Comparison of ENCODE assay signal across 15 cellular contexts in genomic region chr2:133130548-133131246, GRCh38.
DNase-seq lines count a peak whose midpoint lies in the region; TF ChIP-seq lines count a peak whose summit lies in the region.
"Had no signal": no experiment of that assay in that cellular context is flagged by ENCODE, and none has a peak within 500 bp of the region (broad histone marks: within the 10 kb centered on the region; RNA-seq: fewer than 3 reads in every experiment).

No MANE protein-coding gene starts in this region.

- no peak overlapping the region for H3K9ac ChIP-seq in adipocyte (ENCODE audit: low read length)
- H3K9ac ChIP-seq in MM.1S (ENCODE audit: low read length): no peak overlapping the region

- H3K4me3 ChIP-seq in adipocyte (ENCODE audit: low read length): no peak overlapping the region
- no peak overlapping the region for H3K4me3 ChIP-seq in osteoblast (ENCODE audit: insufficient read depth, low read length)
- no peak overlapping the region for H3K4me3 ChIP-seq in MM.1S (ENCODE audit: low read length)
- H3K4me3 ChIP-seq: hepatocyte, right atrium auricular region, uterus had no signal

- TF ChIP-seq CTCF in osteoblast (IDR thresholded peaks at IDR 0.05; ENCODE audit: extremely low read depth, low read depth, low read length) (no peak), MM.1S (IDR thresholded peaks at IDR 0.05; ENCODE audit: low read length) (no peak)

- no peaks in the 10 kb centered on the region for H3K9me2 ChIP-seq in MM.1S (replicated peaks; ENCODE audit: insufficient read depth, low read length)

- no peaks in the 10 kb centered on the region for H3K79me2 ChIP-seq in osteoblast (ENCODE audit: insufficient read depth, low read length)
- H3K79me2 ChIP-seq in MM.1S (ENCODE audit: low read length): no peaks in the 10 kb centered on the region
- H3K79me2 ChIP-seq: hepatocyte had no signal

- H4K20me1 ChIP-seq in osteoblast (ENCODE audit: insufficient read depth, low read length): no peaks in the 10 kb centered on the region
- no peaks in the 10 kb centered on the region for H4K20me1 ChIP-seq in MM.1S (ENCODE audit: insufficient read depth, low read length)

- H3K36me3 ChIP-seq in adipocyte (ENCODE audit: control insufficient read depth, insufficient read depth, low read length, severe bottlenecking) (no peaks in the 10 kb centered on the region), osteoblast (ENCODE audit: insufficient read depth, low read length) (no peaks in the 10 kb centered on the region), MM.1S (replicated peaks; ENCODE audit: insufficient read depth, low read length) (no peaks in the 10 kb centered on the region)
- H3K36me3 ChIP-seq: right atrium auricular region, uterus had no signal

- DNase-seq in GM04503 (ENCODE audit: low read depth) (peak; percentile 7), KBM-7 (peak; percentile 13), adipocyte (ENCODE audit: low read depth) (peak; percentile 17), osteoblast (ENCODE audit: insufficient read length, low spot score, missing footprints) (peak; percentile 52), GM19238 (ENCODE audit: insufficient read length, low spot score) (no peak), MM.1S (no peak)
- DNase-seq in activated CD4-positive, CD25-positive, alpha-beta regulatory T cell treated with anti-CD3 and anti-CD28 coated beads, Interleukin-2, amount 50 U/mL, for 72 hours: no peak
- DNase-seq: activated CD4-positive, CD25-positive, alpha-beta regulatory T cell; activated CD8-positive, alpha-beta memory T cell treated with anti-CD3 and anti-CD28 coated beads, Interleukin-2, amount 50 U/mL, for 4 hours; CD4-positive, alpha-beta memory T cell; cerebellar nuclear complex; NCI-H2171; uterus had no signal

- H3K9me3 ChIP-seq in adipocyte (ENCODE audit: control insufficient read depth, low read length) (no peaks in the 10 kb centered on the region), osteoblast (ENCODE audit: low read depth, low read length) (no peaks in the 10 kb centered on the region), MM.1S (replicated peaks; ENCODE audit: insufficient read depth, low read length) (no peaks in the 10 kb centered on the region)
- H3K9me3 ChIP-seq: right atrium auricular region, uterus had no signal

- H3K4me2 ChIP-seq in osteoblast (ENCODE audit: insufficient read depth, low read length) (no peak overlapping the region), MM.1S (ENCODE audit: low read depth, low read length) (no peak overlapping the region)
- H3K4me2 ChIP-seq: hepatocyte had no signal

- no peaks in the 10 kb centered on the region for H3F3A ChIP-seq in MM.1S (ENCODE audit: insufficient read depth, low read length)

- H3K27ac ChIP-seq in osteoblast (ENCODE audit: low read depth, low read length): no peak overlapping the region
- no peak overlapping the region for H3K27ac ChIP-seq in MM.1S (ENCODE audit: low read length)
- H3K27ac ChIP-seq: hepatocyte, right atrium auricular region, uterus had no signal

- in situ Hi-C loops in KBM-7 (cut with MboI; ENCODE audit: low pct_unique_long_range_greater_than_20kb, low sequenced_read_pairs): no loop called here

- H3K4me1 ChIP-seq in adipocyte (ENCODE audit: control insufficient read depth, insufficient read depth, low read length) (no peaks in the 10 kb centered on the region), osteoblast (ENCODE audit: insufficient read depth, low read length) (peaks cover 5% of the 10 kb centered on the region), MM.1S (ENCODE audit: low read length) (no peaks in the 10 kb centered on the region)
- H3K4me1 ChIP-seq: right atrium auricular region, uterus had no signal

- H2AFZ ChIP-seq in osteoblast (ENCODE audit: low read length) (peak overlapping the region; percentile 29), MM.1S (ENCODE audit: low read length) (no peak overlapping the region)
- H2AFZ ChIP-seq: hepatocyte had no signal

- H3K27me3 ChIP-seq in adipocyte (replicated peaks; ENCODE audit: control insufficient read depth, insufficient read depth, low read length) (no peaks in the 10 kb centered on the region), osteoblast (ENCODE audit: insufficient read depth, low read length) (no peaks in the 10 kb centered on the region), MM.1S (replicated peaks; ENCODE audit: insufficient read depth, low read length) (no peaks in the 10 kb centered on the region)
- H3K27me3 ChIP-seq: hepatocyte, right atrium auricular region, uterus had no signal

Comparison
In these comparisons a context has a peak if more than half of its experiments do, and no peak if none do; other contexts are left out.
1. DNase-seq: peak in GM04503 (single experiment), KBM-7 (single experiment), adipocyte (single experiment) and osteoblast (single experiment); none in GM19238 (single experiment), MM.1S (single experiment) and activated CD4-positive, CD25-positive, alpha-beta regulatory T cell treated with anti-CD3 and anti-CD28 coated beads, Interleukin-2, amount 50 U/mL, for 72 hours (single experiment).